ENCODE assay signal across 1 cellular context in genomic region chr17:16969931-16970906, GRCh38.
TF ChIP-seq lines count a peak whose summit lies in the region.

No MANE protein-coding gene starts in this region.

TF ChIP-seq in GM12878, 131 proteins besides CTCF, POLR2A, EP300 and RAD21 (continued from another document):
- TF ChIP-seq BCL11A (IDR thresholded peaks at IDR 0.05; ENCODE audit: low read depth, low read length): 0 out of 2 replicates have a peak, but pooled peaks have one; percentile 10
- TF ChIP-seq CEBPB (IDR thresholded peaks at IDR 0.05; ENCODE audit: borderline replicate concordance in 1 of 2, low read depth in 2 of 2, low read length in 2 of 2): no peak
- peak; percentile 28; the same call in 1 of the 2 replicates for TF ChIP-seq SIN3A (IDR thresholded peaks at IDR 0.05; ENCODE audit: low read depth, low read length)
- peak; percentile 50; the same call in 1 of the 2 replicates for TF ChIP-seq FOXM1 (IDR thresholded peaks at IDR 0.05; ENCODE audit: low read depth, low read length)
- TF ChIP-seq ZSCAN29 (IDR thresholded peaks at IDR 0.05): peak; percentile 94
- no peak; the same call in 1 of the 2 replicates for TF ChIP-seq SMARCA5 (IDR thresholded peaks at IDR 0.05)
- peak; percentile 53; the same call in 1 of the 2 replicates for TF ChIP-seq MYB (IDR thresholded peaks at IDR 0.05; ENCODE audit: borderline replicate concordance, low read depth, low read length)
- no peak for TF ChIP-seq SIX5 (IDR thresholded peaks at IDR 0.05; ENCODE audit: low read depth, low read length, severe bottlenecking)
- no peak for TF ChIP-seq TARDBP (IDR thresholded peaks at IDR 0.05; ENCODE audit: borderline replicate concordance)
- TF ChIP-seq MEF2A (IDR thresholded peaks at IDR 0.05; ENCODE audit: insufficient read depth, low read depth, low read length): peak; percentile 47; the same call in 1 of the 2 replicates
- TF ChIP-seq, protein P1, sequence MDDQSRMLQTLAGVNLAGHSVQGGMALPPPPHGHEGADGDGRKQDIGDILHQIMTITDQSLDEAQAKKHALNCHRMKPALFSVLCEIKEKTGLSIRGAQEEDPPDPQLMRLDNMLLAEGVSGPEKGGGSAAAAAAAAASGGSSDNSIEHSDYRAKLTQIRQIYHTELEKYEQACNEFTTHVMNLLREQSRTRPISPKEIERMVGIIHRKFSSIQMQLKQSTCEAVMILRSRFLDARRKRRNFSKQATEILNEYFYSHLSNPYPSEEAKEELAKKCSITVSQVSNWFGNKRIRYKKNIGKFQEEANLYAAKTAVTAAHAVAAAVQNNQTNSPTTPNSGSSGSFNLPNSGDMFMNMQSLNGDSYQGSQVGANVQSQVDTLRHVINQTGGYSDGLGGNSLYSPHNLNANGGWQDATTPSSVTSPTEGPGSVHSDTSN (IDR thresholded peaks at IDR 0.05; ENCODE audit: insufficient replicate concordance, low read depth, low read length): peak; percentile 40
- TF ChIP-seq KDM1A (IDR thresholded peaks at IDR 0.05; ENCODE audit: borderline replicate concordance): no peak
- TF ChIP-seq E2F8 (IDR thresholded peaks at IDR 0.05; ENCODE audit: low read depth, partially characterized antibody): no peak
- peak; percentile 38; the same call in 1 of the 2 replicates for TF ChIP-seq TAF1 (IDR thresholded peaks at IDR 0.05; ENCODE audit: borderline replicate concordance, low read depth, low read length)
- TF ChIP-seq SKIL (IDR thresholded peaks at IDR 0.05; ENCODE audit: low read depth, poor library complexity, severe bottlenecking): peak; percentile 67
- TF ChIP-seq STAT3 (IDR thresholded peaks at IDR 0.05; ENCODE audit: low read depth, low read length): no peak
- no peak for TF ChIP-seq RELA (IDR thresholded peaks at IDR 0.05; ENCODE audit: borderline replicate concordance, partially characterized antibody)
- TF ChIP-seq FOS (IDR thresholded peaks at IDR 0.05; ENCODE audit: borderline replicate concordance, extremely low read depth, insufficient read length): no peak
- TF ChIP-seq YY1 (IDR thresholded peaks at IDR 0.05; ENCODE audit: low read depth, low read length): 0 out of 2 replicates have a peak, but pooled peaks have one; percentile 15
- TF ChIP-seq MYC (IDR thresholded peaks at IDR 0.05; ENCODE audit: insufficient read depth, insufficient read length, insufficient replicate concordance, low read length, severe bottlenecking): no peak
- TF ChIP-seq E4F1 (IDR thresholded peaks at IDR 0.05; ENCODE audit: borderline replicate concordance, partially characterized antibody): no peak
- TF ChIP-seq MAX (IDR thresholded peaks at IDR 0.05; ENCODE audit: low read depth, low read length): no peak
- no peak for TF ChIP-seq WRNIP1 (IDR thresholded peaks at IDR 0.05; ENCODE audit: borderline replicate concordance, low read depth, low read length)
- no peak for TF ChIP-seq RB1 (IDR thresholded peaks at IDR 0.05; ENCODE audit: borderline replicate concordance)
- TF ChIP-seq NKRF (conservative IDR thresholded peaks at IDR 0.05): no peak; the same call in 1 of the 2 replicates
- TF ChIP-seq CBX5 (IDR thresholded peaks at IDR 0.05; ENCODE audit: low read depth): 0 out of 2 replicates have a peak, but pooled peaks have one; percentile 31
- no peak; the same call in none of the 2 replicates for TF ChIP-seq MXI1 (IDR thresholded peaks at IDR 0.05; ENCODE audit: low read depth, low read length)
- TF ChIP-seq CBFB (IDR thresholded peaks at IDR 0.05; ENCODE audit: low read depth): peak; percentile 90
- no peak for TF ChIP-seq SP1 (IDR thresholded peaks at IDR 0.05; ENCODE audit: low read depth, low read length)
- peak; percentile 75 for TF ChIP-seq IKZF1 (conservative IDR thresholded peaks at IDR 0.05)
- peak; percentile 51; the same call in 1 of the 2 replicates for TF ChIP-seq MTA3 (IDR thresholded peaks at IDR 0.05; ENCODE audit: borderline replicate concordance, low read length)
